Comparison of ENCODE assay signal across 1 cellular context in the genomic region with DNA sequence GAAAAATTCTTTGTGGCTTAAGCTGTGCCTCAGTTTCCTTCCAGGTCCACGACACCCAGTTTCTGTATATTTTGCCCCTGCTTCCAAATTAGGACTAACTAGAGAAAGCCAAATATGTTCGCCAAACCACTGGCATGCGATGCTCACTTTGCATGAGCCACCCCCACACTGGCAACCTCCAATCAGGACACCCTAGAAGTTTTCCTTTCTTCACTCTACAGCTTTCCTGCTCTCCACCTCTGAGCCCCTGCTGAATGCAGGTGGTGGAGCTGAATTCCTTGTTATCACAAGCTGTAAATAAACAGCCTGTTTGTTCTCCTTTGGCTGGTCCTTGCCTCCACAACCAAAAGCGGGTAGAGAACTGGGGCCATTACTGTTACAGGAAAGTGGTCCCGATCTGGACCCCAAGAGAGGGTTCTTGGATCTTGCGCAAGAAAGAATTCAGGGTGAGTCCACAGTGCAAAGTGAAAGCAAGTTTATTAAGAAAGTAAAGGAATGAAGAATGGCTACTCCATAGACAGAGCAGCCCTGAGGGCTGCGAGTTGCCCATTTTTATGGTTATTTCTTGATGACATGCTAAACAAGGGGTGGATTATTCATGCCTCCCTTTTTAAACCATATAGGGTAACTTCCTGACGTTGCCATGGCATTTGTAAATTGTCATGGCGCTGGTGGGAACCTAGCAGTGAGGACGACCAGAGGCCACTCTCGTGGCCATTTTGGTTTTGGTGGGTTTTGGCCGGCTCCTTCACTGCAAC. TPM values are rescaled to one million over a fixed set of nuclear protein-coding genes. Genes with fewer than 3 reads are reported as not detected.
"Had no signal": no experiment of that assay in that cellular context is flagged by ENCODE, and none has a peak within 500 bp of the region (broad histone marks: within the 10 kb centered on the region; RNA-seq: fewer than 3 reads in every experiment).

No MANE protein-coding gene starts in this region.

RNA-seq across cellular contexts. Expression of gene RNF32, which starts 20.9 kb away (rescaled TPM):
- total RNA-seq: vagina had no signal
